In the genomic region with DNA sequence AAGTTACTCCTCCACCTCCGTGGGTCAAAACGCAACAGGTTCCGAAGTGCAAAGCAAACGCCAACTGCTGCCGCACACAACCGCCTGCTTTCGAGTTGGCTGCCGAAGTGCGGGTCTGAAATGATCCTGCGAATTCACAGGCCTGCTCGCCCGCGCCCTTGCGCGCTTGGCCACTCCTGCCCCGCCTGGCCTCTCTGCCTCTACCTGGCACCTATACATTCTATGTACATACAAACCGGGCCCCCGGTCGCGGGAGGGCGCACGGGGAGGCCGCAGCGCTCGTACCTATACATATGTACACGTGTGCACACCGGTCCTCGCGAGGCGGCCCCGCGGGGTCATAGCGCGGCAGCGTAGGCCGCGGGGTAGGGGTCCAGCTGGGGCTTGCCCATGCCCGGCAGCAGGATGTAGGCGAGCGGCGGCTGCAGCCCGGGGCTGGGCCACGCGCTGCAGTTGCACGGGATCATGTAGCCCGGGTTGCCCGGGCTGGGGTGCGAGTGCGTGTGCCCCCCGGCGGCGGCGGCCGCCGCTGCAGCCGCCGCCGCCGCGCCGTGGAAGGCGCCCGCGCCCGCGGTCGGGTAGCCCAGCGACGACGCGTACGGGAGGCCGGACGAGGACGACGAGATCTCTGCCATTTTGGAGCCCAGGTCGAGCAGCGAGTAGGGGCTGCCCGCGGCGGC, we compare ENCODE assay signal across 8 cellular contexts. TPM values are rescaled to one million over a fixed set of nuclear protein-coding genes. Genes with fewer than 3 reads are reported as not detected.
DNase-seq lines count a peak whose midpoint lies in the region; ATAC-seq, FAIRE-seq and TF ChIP-seq lines count a peak whose summit lies in the region.

No MANE protein-coding gene starts in this region.

- TF ChIP-seq CTCF in testis (IDR thresholded peaks at IDR 0.05) (no peak), gastroesophageal sphincter (IDR thresholded peaks at IDR 0.05) (peak in 1 of 4 experiments; percentile 7)

- intact Hi-C loops in testis (cut with DNase I; ENCODE audit: low total_unique reads), result no loop called here

- FAIRE-seq in GM12891 (lab: Jason Lieb, UNC) (no peak), GM19239 (lab: Jason Lieb, UNC) (no peak)

- no peaks in the 10 kb centered on the region for H3K4me1 ChIP-seq in ACC112 (ENCODE audit: control insufficient read depth, insufficient read depth, low read length, unreplicated experiment)
- H3K4me1 ChIP-seq in testis, result no peaks in the 10 kb centered on the region
- peaks cover 0 to 53% (median 28%) of the 10 kb centered on the region in 3 donors for H3K4me1 ChIP-seq in gastroesophageal sphincter

- no peaks in the 10 kb centered on the region for H3K79me2 ChIP-seq in ACC112 (ENCODE audit: control insufficient read depth, insufficient read depth, low read length, unreplicated experiment)

- DNase-seq in GM12891 (ENCODE audit: insufficient read length, low spot score), result peak; percentile 58
- DNase-seq in SK-N-MC (ENCODE audit: low read depth, low spot score), result no peak
- no peak for DNase-seq in testis
- no peak for DNase-seq in GM19239 (ENCODE audit: insufficient read length, low spot score)

- H3K9ac ChIP-seq in SK-N-MC (ENCODE audit: insufficient read length), result no peak overlapping the region

- 3 to 9% methylated on average over 5 to 71 of the region's 81 CpGs for WGBS in testis, 2 donors
- 7% methylated on average over 7 of the region's 81 CpGs; no CpG with 5 or more reads in 1 of the 2 donors for WGBS in gastroesophageal sphincter (ENCODE audit: low coverage in 1 of 2), 2 donors

- peak; percentile 43 for ATAC-seq in HG03039 (IDR thresholded peaks at IDR 0.05; ENCODE audit: unreplicated experiment)
- no peak for ATAC-seq in gastroesophageal sphincter

- H3K9me3 ChIP-seq in SK-N-MC (ENCODE audit: low read depth, low read length), result no peaks in the 10 kb centered on the region
- no peaks in the 10 kb centered on the region for H3K9me3 ChIP-seq in testis
- no peaks in the 10 kb centered on the region for H3K9me3 ChIP-seq in gastroesophageal sphincter

- no peaks in the 10 kb centered on the region for H3K36me3 ChIP-seq in ACC112 (ENCODE audit: insufficient read depth, low read length)
- no peaks in the 10 kb centered on the region for H3K36me3 ChIP-seq in SK-N-MC (ENCODE audit: insufficient read depth, low read length)
- no peaks in the 10 kb centered on the region for H3K36me3 ChIP-seq in testis (ENCODE audit: low read depth, missing control alignments)
- no peaks in the 10 kb centered on the region for H3K36me3 ChIP-seq in gastroesophageal sphincter

- H3K27ac ChIP-seq in ACC112 (ENCODE audit: low read depth, low read length) (no peak overlapping the region), SK-N-MC (no peak overlapping the region), testis (no peak overlapping the region), gastroesophageal sphincter (no peak overlapping the region)

- H3K27me3 ChIP-seq in ACC112 (ENCODE audit: insufficient read depth, low read length), result peaks cover 96% of the 10 kb centered on the region
- no peaks in the 10 kb centered on the region for H3K27me3 ChIP-seq in testis
- peaks cover 98% of the 10 kb centered on the region for H3K27me3 ChIP-seq in gastroesophageal sphincter

- 0 out of 2 replicates have a peak overlapping the region, but pooled peaks have one; percentile 17 for H3K4me3 ChIP-seq in ACC112 (ENCODE audit: low read depth, low read length)
- peak overlapping the region; percentile 84 for H3K4me3 ChIP-seq in SK-N-MC
- H3K4me3 ChIP-seq in iPS-11a (ENCODE audit: low read depth, low read length), result peak overlapping the region; percentile 63
- peak overlapping the region; percentile 21 to 30 for H3K4me3 ChIP-seq in testis
- peak overlapping the region in 1 of 2 donors; percentile 37 for H3K4me3 ChIP-seq in gastroesophageal sphincter

- no peak for TF ChIP-seq EP300 in gastroesophageal sphincter (IDR thresholded peaks at IDR 0.05)

- H2AFZ ChIP-seq in ACC112 (ENCODE audit: low read length, unreplicated experiment), result no peak overlapping the region

- TF ChIP-seq POLR2A in GM12891 (IDR thresholded peaks at IDR 0.05; ENCODE audit: low read depth, low read length), result no peak
- no peak for TF ChIP-seq POLR2A in testis (IDR thresholded peaks at IDR 0.05)
- no peak for TF ChIP-seq POLR2A in gastroesophageal sphincter (IDR thresholded peaks at IDR 0.05)

TF ChIP-seq in GM12891, 5 proteins besides CTCF, POLR2A, EP300 and RAD21:
- TF ChIP-seq POU2F2 (IDR thresholded peaks at IDR 0.05; ENCODE audit: low read depth, low read length), result no peak
- TF ChIP-seq PAX5 (IDR thresholded peaks at IDR 0.05; ENCODE audit: insufficient read depth, low read length, severe bottlenecking), result no peak
- TF ChIP-seq TAF1 (IDR thresholded peaks at IDR 0.05; ENCODE audit: low read depth, low read length), result no peak
- no peak for TF ChIP-seq SPI1 (IDR thresholded peaks at IDR 0.05; ENCODE audit: low read depth, low read length)
- no peak for TF ChIP-seq POLR2AphosphoS5 (IDR thresholded peaks at IDR 0.05; ENCODE audit: low read depth, low read length)

RNA-seq across cellular contexts. Expression of gene SOX21, which starts 1.3 kb away (rescaled TPM):
- not detected for polyA plus RNA-seq in GM12891 (2012; ENCODE audit: low read depth, missing spikeins)
- total RNA-seq in testis (under 1 TPM; 0.56 to 0.71 TPM), gastroesophageal sphincter (under 1 TPM in 2 of 4 donors, not detected in 2; 0.47 to 0.59 TPM)
- 0.15 TPM for polyA plus RNA-seq in testis (ENCODE audit: insufficient read depth, low read depth, low replicate concordance)
